12 cellular contexts compared by ENCODE assay signal in genomic region chr11:35541621-35542375, GRCh38. TPM values are rescaled to one million over a fixed set of nuclear protein-coding genes. Genes with fewer than 3 reads are reported as not detected.
A peak's percentile ranks its signal among the peaks of the same experiment; 100 is the strongest.
DNase-seq lines count a peak whose midpoint lies in the region; ATAC-seq, FAIRE-seq and TF ChIP-seq lines count a peak whose summit lies in the region.
"Had no signal": no experiment of that assay in that cellular context is flagged by ENCODE, and none has a peak within 500 bp of the region (broad histone marks: within the 10 kb centered on the region; RNA-seq: fewer than 3 reads in every experiment).

No MANE protein-coding gene starts in this region.

- TF ChIP-seq POLR2A in tibial nerve (IDR thresholded peaks at IDR 0.05) = no peak

- H3K27ac Mint-ChIP-seq in activated CD8-positive, alpha-beta T cell treated with anti-CD3 and anti-CD28 coated beads for 36 hours = no peak overlapping the region
- no peak overlapping the region for H3K27ac Mint-ChIP-seq in stimulated activated memory B cell treated with anti-CD40 and anti-IgM and Interleukin-4, amounts not matched to agents 10 μg/mL and 1 μg/mL and 100 μg/mL, for 72 hours

- H2AFZ ChIP-seq in mesenchymal stem cell (ENCODE audit: low read depth, low read length) = no peak overlapping the region

- CTCF ChIA-PET in activated CD8-positive, alpha-beta T cell treated with anti-CD3 and anti-CD28 coated beads for 36 hours (lab: Charles Lee) = no interaction called here

- no peaks in the 10 kb centered on the region for H3K27me3 ChIP-seq in MG63
- H3K27me3 ChIP-seq in mesenchymal stem cell (ENCODE audit: control insufficient read depth in 1 of 2, insufficient read depth in 1 of 2, low read length in 2 of 2) = peaks cover 0 to 4% of the 10 kb centered on the region in 2 experiments
- no peaks in the 10 kb centered on the region for H3K27me3 ChIP-seq in tibial nerve
- H3K27me3 ChIP-seq: right lobe of liver had no signal

- no peak overlapping the region for H4K8ac ChIP-seq in mesenchymal stem cell (ENCODE audit: low read length)

- peak; percentile 99 for FAIRE-seq in endometrium (lab: Jason Lieb, UNC)

- DNase-seq in MG63 = peak; percentile 86
- peak; percentile 76 for DNase-seq in mesenchymal stem cell
- DNase-seq in tibial nerve (ENCODE audit: low spot score in 2 of 2) = peak; percentile 43 to 65
- DNase-seq in activated CD8-positive, alpha-beta T cell treated with anti-CD3 and anti-CD28 coated beads for 36 hours = no peak
- DNase-seq in NK-92 (lab: John Stamatoyannopoulos, UW; ENCODE audit: unreplicated experiment) = no peak
- DNase-seq in 8988T = no peak
- DNase-seq: DND-41, right lobe of liver, SW 1271 had no signal

- H3K4me1 ChIP-seq in mesenchymal stem cell (ENCODE audit: control insufficient read depth, insufficient read depth, low read depth, low read length) (peaks cover 3% of the 10 kb centered on the region), tibial nerve (peaks cover 0 to 31% (median 0%) of the 10 kb centered on the region in 4 donors)
- H3K4me1 ChIP-seq: right lobe of liver had no signal

- no peaks in the 10 kb centered on the region for H3K36me3 Mint-ChIP-seq in activated CD8-positive, alpha-beta T cell treated with anti-CD3 and anti-CD28 coated beads for 36 hours (ENCODE audit: low read depth)
- no peaks in the 10 kb centered on the region for H3K36me3 Mint-ChIP-seq in stimulated activated memory B cell treated with anti-CD40 and anti-IgM and Interleukin-4, amounts not matched to agents 10 μg/mL and 1 μg/mL and 100 μg/mL, for 72 hours

- H3K36me3 ChIP-seq in MG63 (no peaks in the 10 kb centered on the region), mesenchymal stem cell (ENCODE audit: control insufficient read depth in 1 of 2, insufficient read depth in 2 of 2, low read depth in 1 of 2, low read length in 2 of 2) (no peaks in the 10 kb centered on the region), tibial nerve (no peaks in the 10 kb centered on the region)
- H3K36me3 ChIP-seq: right lobe of liver had no signal

- peak overlapping the region in 1 of 2 experiments; percentile 1 for H3K18ac ChIP-seq in mesenchymal stem cell (ENCODE audit: low read depth in 1 of 2, low read length in 2 of 2)

- H4K91ac ChIP-seq in mesenchymal stem cell (ENCODE audit: low read length) = no peak overlapping the region

- H2BK5ac ChIP-seq in mesenchymal stem cell (ENCODE audit: low read depth, low read length, poor library complexity, severe bottlenecking) = no peak overlapping the region

- peak overlapping the region; percentile 87 for H3K9ac ChIP-seq in mesenchymal stem cell (ENCODE audit: low read length)

- H3K27ac ChIP-seq in mesenchymal stem cell (ENCODE audit: low read length, poor library complexity, severe bottlenecking) (peak overlapping the region; percentile 30), tibial nerve (peak overlapping the region in 2 of 4 donors; percentile 15 to 55)
- H3K27ac ChIP-seq: right lobe of liver had no signal

- no peaks in the 10 kb centered on the region for H3K79me1 ChIP-seq in mesenchymal stem cell (replicated peaks; ENCODE audit: low read length, poor library complexity, severe bottlenecking)

- no peak overlapping the region for H3K4me3 Mint-ChIP-seq in activated CD8-positive, alpha-beta T cell treated with anti-CD3 and anti-CD28 coated beads for 36 hours
- H3K4me3 Mint-ChIP-seq in stimulated activated memory B cell treated with anti-CD40 and anti-IgM and Interleukin-4, amounts not matched to agents 10 μg/mL and 1 μg/mL and 100 μg/mL, for 72 hours = no peak overlapping the region

- WGBS in mesenchymal stem cell = 49% methylated on average over 4 of the region's 4 CpGs
- 10 to 17% methylated on average over 4 of the region's 4 CpGs for WGBS in tibial nerve, 2 donors

- TF ChIP-seq CTCF in tibial nerve (IDR thresholded peaks at IDR 0.05) = no peak
- TF ChIP-seq CTCF in activated CD8-positive, alpha-beta T cell treated with anti-CD3 and anti-CD28 coated beads for 36 hours (IDR thresholded peaks at IDR 0.05) = no peak

- no peaks in the 10 kb centered on the region for H3K9me3 ChIP-seq in MG63
- H3K9me3 ChIP-seq in mesenchymal stem cell (ENCODE audit: control insufficient read depth, low read length) = no peaks in the 10 kb centered on the region
- H3K9me3 ChIP-seq in tibial nerve = no peaks in the 10 kb centered on the region
- H3K9me3 ChIP-seq: right lobe of liver had no signal

- peak overlapping the region; percentile 68 for H2AK5ac ChIP-seq in mesenchymal stem cell (ENCODE audit: low read length, severe bottlenecking)

- no peak overlapping the region for H2BK12ac ChIP-seq in mesenchymal stem cell (ENCODE audit: low read length in 2 of 2)

- H3K4me1 Mint-ChIP-seq in activated CD8-positive, alpha-beta T cell treated with anti-CD3 and anti-CD28 coated beads for 36 hours (ENCODE audit: low read depth) = no peaks in the 10 kb centered on the region
- H3K4me1 Mint-ChIP-seq in stimulated activated memory B cell treated with anti-CD40 and anti-IgM and Interleukin-4, amounts not matched to agents 10 μg/mL and 1 μg/mL and 100 μg/mL, for 72 hours = peaks cover 9% of the 10 kb centered on the region

- POLR2A ChIA-PET in activated CD8-positive, alpha-beta T cell treated with anti-CD3 and anti-CD28 coated beads for 36 hours (lab: Charles Lee) = interaction anchor here (1.2 kb wide), 1 partner anchor 54 kb away, joined by 4 read pairs; no protein-coding TSS in a partner anchor

- H3K4ac ChIP-seq in mesenchymal stem cell (ENCODE audit: low read depth in 1 of 2, low read length in 2 of 2) = peak overlapping the region in 1 of 2 experiments; percentile 62

- peaks cover 14% of the 10 kb centered on the region for H3K27me3 Mint-ChIP-seq in activated CD8-positive, alpha-beta T cell treated with anti-CD3 and anti-CD28 coated beads for 36 hours
- peaks cover 23% of the 10 kb centered on the region for H3K27me3 Mint-ChIP-seq in stimulated activated memory B cell treated with anti-CD40 and anti-IgM and Interleukin-4, amounts not matched to agents 10 μg/mL and 1 μg/mL and 100 μg/mL, for 72 hours

- H3K4me2 ChIP-seq in mesenchymal stem cell (ENCODE audit: low read length, poor library complexity, severe bottlenecking) = no peak overlapping the region

- no peaks in the 10 kb centered on the region for H3K9me3 Mint-ChIP-seq in activated CD8-positive, alpha-beta T cell treated with anti-CD3 and anti-CD28 coated beads for 36 hours
- H3K9me3 Mint-ChIP-seq in stimulated activated memory B cell treated with anti-CD40 and anti-IgM and Interleukin-4, amounts not matched to agents 10 μg/mL and 1 μg/mL and 100 μg/mL, for 72 hours = no peaks in the 10 kb centered on the region

- H3K4me3 ChIP-seq in MG63 (no peak overlapping the region), mesenchymal stem cell (ENCODE audit: insufficient read depth in 1 of 2, low read depth in 1 of 2, low read length in 2 of 2) (no peak overlapping the region), tibial nerve (no peak overlapping the region)
- H3K4me3 ChIP-seq: right lobe of liver had no signal

- H2BK120ac ChIP-seq in mesenchymal stem cell (ENCODE audit: low read depth, low read length) = no peak overlapping the region

- peak in 1 of 2 donors; percentile 87 for TF ChIP-seq EP300 in tibial nerve (IDR thresholded peaks at IDR 0.05)

- no peak overlapping the region for H3K14ac ChIP-seq in mesenchymal stem cell (ENCODE audit: low read length in 2 of 2)

- no peak overlapping the region for H2BK15ac ChIP-seq in mesenchymal stem cell (ENCODE audit: low read depth, poor library complexity, severe bottlenecking)

- no peak for ATAC-seq in activated CD8-positive, alpha-beta T cell treated with anti-CD3 and anti-CD28 coated beads for 36 hours
- no peak for ATAC-seq in stimulated activated memory B cell treated with anti-CD40 and anti-IgM and Interleukin-4, amounts not matched to agents 10 μg/mL and 1 μg/mL and 100 μg/mL, for 72 hours
- ATAC-seq: HCT116, right lobe of liver had no signal

- intact Hi-C loops in activated CD8-positive, alpha-beta T cell treated with anti-CD3 and anti-CD28 coated beads for 36 hours (cut with micrococcal nuclease) = no loop called here

- H3K23ac ChIP-seq in mesenchymal stem cell (ENCODE audit: low read length in 2 of 2) = no peak overlapping the region

RNA-seq across cellular contexts. Expression of gene PAMR1, which starts 16.4 kb away (rescaled TPM):
- not detected in 2 replicates for total RNA-seq in MG63 (2014; rRNA removed; shearing (Covaris generic); ENCODE audit: low replicate concordance)
- polyA plus RNA-seq in mesenchymal stem cell (2013, experiment 1 of 2) = 79.7 TPM
- 80.3 TPM for polyA plus RNA-seq in mesenchymal stem cell (2013, experiment 2 of 2)
- 10 to 100 TPM in 1 of 4 donors, 1 to 10 TPM in 3; 6.9 to 10.8 (median 7.7) TPM for total RNA-seq in tibial nerve
- not detected for total RNA-seq in activated CD8-positive, alpha-beta T cell treated with anti-CD3 and anti-CD28 coated beads for 36 hours

Comparison
In these comparisons a context has a peak if more than half of its experiments do, and no peak if none do; other contexts are left out.
1. DNase-seq: peak in MG63 (single experiment), mesenchymal stem cell (single experiment) and tibial nerve (2 of 2); none in activated CD8-positive, alpha-beta T cell treated with anti-CD3 and anti-CD28 coated beads for 36 hours (single experiment), NK-92 (single experiment) and 8988T (single experiment).